In the genomic region with DNA sequence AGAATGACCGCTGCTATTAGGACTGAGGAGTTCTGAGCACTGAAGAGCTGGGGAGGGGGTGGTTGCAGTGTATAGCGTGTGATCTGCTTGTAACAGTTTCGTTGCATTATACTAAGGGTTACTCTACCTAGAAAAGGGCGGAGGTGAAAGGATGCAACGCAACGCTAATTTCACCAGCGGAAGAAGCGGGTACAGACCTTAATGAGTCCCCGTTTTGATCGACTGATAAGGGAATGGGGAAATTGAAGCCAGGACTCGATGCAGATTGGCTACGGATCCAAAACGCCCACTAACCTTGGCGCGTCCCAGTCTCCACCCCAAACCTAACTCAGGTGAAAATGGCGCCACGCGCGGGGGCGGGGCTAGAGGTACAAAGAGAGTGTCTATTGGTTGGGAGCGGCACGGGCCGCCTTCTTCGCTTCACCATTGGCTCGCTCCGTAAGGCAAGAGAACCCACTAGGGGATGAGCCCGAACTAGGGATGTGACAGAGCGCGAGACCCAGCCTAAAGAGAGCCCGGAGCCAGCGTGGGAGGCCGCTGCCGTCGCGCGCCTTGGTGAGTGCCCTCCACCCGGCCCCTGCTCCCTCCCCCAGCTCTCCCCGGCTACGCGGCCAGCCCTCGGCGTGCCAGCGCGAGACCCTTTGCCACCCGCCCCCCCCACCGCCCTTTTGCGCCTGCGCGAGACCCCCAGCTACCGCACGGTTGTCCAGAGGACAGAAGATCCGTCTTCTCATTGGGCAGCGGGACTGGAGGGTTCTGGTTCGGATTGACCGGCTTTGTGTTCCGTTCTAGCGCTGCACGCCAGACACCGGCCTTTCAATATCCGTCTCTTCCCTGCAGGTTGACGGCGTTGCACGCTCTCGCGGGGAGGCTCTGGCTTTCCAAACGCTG, we compare ENCODE assay signal across 8 cellular contexts. TPM values are rescaled to one million over a fixed set of nuclear protein-coding genes. Genes with fewer than 3 reads are reported as not detected.
A peak's percentile ranks its signal among the peaks of the same experiment; 100 is the strongest.
DNase-seq lines count a peak whose midpoint lies in the region; ATAC-seq and TF ChIP-seq lines count a peak whose summit lies in the region.

Gene EBP (plus strand): TSS at position 456 of the 891 bp plus-strand sequence. CDS start 1,964 bp downstream, outside the sequence.

- TF ChIP-seq RAD21 in neural cell (conservative IDR thresholded peaks at IDR 0.05) = no peak

- H3K4me1 ChIP-seq in HAP-1 (peaks cover 13% of the 10 kb centered on the region), MM.1S (ENCODE audit: low read length) (peaks cover 5% of the 10 kb centered on the region; the same call in 1 of the 2 replicates)

- H3K27me3 ChIP-seq in HAP-1 (ENCODE audit: low read depth) = no peaks in the 10 kb centered on the region
- H3K27me3 ChIP-seq in MM.1S (replicated peaks; ENCODE audit: insufficient read depth, low read length) = no peaks in the 10 kb centered on the region
- H3K27me3 ChIP-seq in neural cell (ENCODE audit: insufficient read depth, low read depth, low read length) = no peaks in the 10 kb centered on the region

- in situ Hi-C loops in HAP-1 (cut with MboI; ENCODE audit: low sequenced_read_pairs) = no loop called here

- peaks cover 44% of the 10 kb centered on the region for H3K4me1 Mint-ChIP-seq in stimulated activated naive CD8-positive, alpha-beta T cell treated with anti-CD3 and anti-CD28 coated beads, Interleukin-15, amount 100 ng/mL, for 72 hours

- no peak for TF ChIP-seq EP300 in neural cell (conservative IDR thresholded peaks at IDR 0.05; ENCODE audit: poor library complexity, severe bottlenecking)

- peak within 1 kb of the TSS; percentile 74 for H3K4me2 ChIP-seq in MM.1S (ENCODE audit: low read depth, low read length)
- no peak within 1 kb of the TSS for H3K4me2 ChIP-seq in neural cell (ENCODE audit: low read length)

- DNase-seq in ELR (ENCODE audit: low read depth) (peak; percentile 90), HAP-1 (ENCODE audit: low spot score in 2 of 2) (peak; percentile 97 to 99), MM.1S (peak; percentile 93), SHP77 treated with DMSO at 0.1 percent for 48 hours (lab: John Stamatoyannopoulos, UW) (peak; percentile 86), fibroblast of the conjunctiva (ENCODE audit: low read depth) (peak; percentile 70)
- peak; percentile 92 for DNase-seq in activated effector memory CD4-positive, alpha-beta T cell treated with Interleukin-2 at 50 U/mL for 16 hours
- DNase-seq in stimulated activated naive CD8-positive, alpha-beta T cell treated with anti-CD3 and anti-CD28 coated beads, Interleukin-15, amount 100 ng/mL, for 72 hours = peak; percentile 92 to 97

- peak within 1 kb of the TSS; percentile 73 to 89 for H3K4me3 Mint-ChIP-seq in stimulated activated naive CD8-positive, alpha-beta T cell treated with anti-CD3 and anti-CD28 coated beads, Interleukin-15, amount 100 ng/mL, for 72 hours

- no peaks in the 10 kb centered on the region for H3K9me3 Mint-ChIP-seq in stimulated activated naive CD8-positive, alpha-beta T cell treated with anti-CD3 and anti-CD28 coated beads, Interleukin-15, amount 100 ng/mL, for 72 hours

- H2AFZ ChIP-seq in MM.1S (ENCODE audit: low read length) (peak within 1 kb of the TSS; percentile 64), neural cell (ENCODE audit: low read depth, low read length) (no peak within 1 kb of the TSS)

- H3K36me3 ChIP-seq in HAP-1 (replicated peaks) (peaks cover 38% of the 10 kb centered on the region), MM.1S (replicated peaks; ENCODE audit: insufficient read depth, low read length) (no peaks in the 10 kb centered on the region), neural cell (ENCODE audit: insufficient read depth, low read length) (no peaks in the 10 kb centered on the region)

- peaks cover 4% of the 10 kb centered on the region for H3F3A ChIP-seq in MM.1S (ENCODE audit: insufficient read depth, low read length)
- H3F3A ChIP-seq in neural cell (ENCODE audit: insufficient read depth, low read length, poor library complexity, severe bottlenecking) = no peaks in the 10 kb centered on the region

- TF ChIP-seq CTCF in MM.1S (IDR thresholded peaks at IDR 0.05; ENCODE audit: low read length) (no peak), neural cell (IDR thresholded peaks at IDR 0.05; ENCODE audit: poor library complexity, severe bottlenecking) (no peak)

- peak; percentile 95 for ATAC-seq in stimulated activated naive CD8-positive, alpha-beta T cell treated with anti-CD3 and anti-CD28 coated beads, Interleukin-15, amount 100 ng/mL, for 72 hours

- H3K79me2 ChIP-seq in MM.1S (ENCODE audit: low read length) = peaks cover 25% of the 10 kb centered on the region
- H3K79me2 ChIP-seq in neural cell (replicated peaks; ENCODE audit: insufficient read depth, low read length) = peaks cover 6% of the 10 kb centered on the region

- H3K4me3 ChIP-seq in HAP-1 = peak within 1 kb of the TSS; percentile 65
- peak within 1 kb of the TSS; percentile 76 for H3K4me3 ChIP-seq in MM.1S (ENCODE audit: low read length)
- peak within 1 kb of the TSS; percentile 78 for H3K4me3 ChIP-seq in neural cell (ENCODE audit: low read length)

- H3K9me2 ChIP-seq in MM.1S (replicated peaks; ENCODE audit: insufficient read depth, low read length) = no peaks in the 10 kb centered on the region
- no peaks in the 10 kb centered on the region for H3K9me2 ChIP-seq in neural cell (ENCODE audit: insufficient read depth, low read length)

- H3K27me3 Mint-ChIP-seq in stimulated activated naive CD8-positive, alpha-beta T cell treated with anti-CD3 and anti-CD28 coated beads, Interleukin-15, amount 100 ng/mL, for 72 hours = no peaks in the 10 kb centered on the region

- H4K20me1 ChIP-seq in MM.1S (ENCODE audit: insufficient read depth, low read length) = no peaks in the 10 kb centered on the region
- H4K20me1 ChIP-seq in neural cell (ENCODE audit: insufficient read depth) = no peaks in the 10 kb centered on the region

- H3K9ac ChIP-seq in MM.1S (ENCODE audit: low read length) (peak within 1 kb of the TSS; percentile 75), neural cell (ENCODE audit: low read length) (peak within 1 kb of the TSS; percentile 79)

- peak within 1 kb of the TSS; percentile 98 to 99 for H3K27ac Mint-ChIP-seq in stimulated activated naive CD8-positive, alpha-beta T cell treated with anti-CD3 and anti-CD28 coated beads, Interleukin-15, amount 100 ng/mL, for 72 hours

- H3K9me3 ChIP-seq in HAP-1 (no peaks in the 10 kb centered on the region), MM.1S (replicated peaks; ENCODE audit: insufficient read depth, low read length) (no peaks in the 10 kb centered on the region), neural cell (ENCODE audit: low read length) (no peaks in the 10 kb centered on the region)

- H3K27ac ChIP-seq in MM.1S (ENCODE audit: low read length) (peak within 1 kb of the TSS; percentile 64; the same call in 1 of the 2 replicates), neural cell (ENCODE audit: low read length) (peak within 1 kb of the TSS; percentile 85)

TF ChIP-seq in neural cell, 6 proteins besides CTCF, POLR2A, EP300 and RAD21:
- TF ChIP-seq REST (IDR thresholded peaks at IDR 0.05; ENCODE audit: borderline replicate concordance) (peak; percentile 5), SMC3 (conservative IDR thresholded peaks at IDR 0.05; ENCODE audit: poor library complexity) (no peak), TAF1 (IDR thresholded peaks at IDR 0.05; ENCODE audit: low read depth) (no peak), MXI1 (conservative IDR thresholded peaks at IDR 0.05; ENCODE audit: poor library complexity, severe bottlenecking) (peak; percentile 56), EZH2 (IDR thresholded peaks at IDR 0.05; ENCODE audit: borderline replicate concordance, insufficient read depth, low read length, poor library complexity, severe bottlenecking) (no peak), POLR2AphosphoS5 (IDR thresholded peaks at IDR 0.05) (peak; percentile 85)

RNA-seq across cellular contexts. Expression of gene EBP, which starts in this region (rescaled TPM):
- polyA plus RNA-seq in neural cell = 134 and 143 TPM in 2 replicates
- polyA minus RNA-seq in neural cell = 42.9 and 44.1 TPM in 2 replicates

Comparison
In these comparisons a context has a peak if more than half of its experiments do, and no peak if none do; other contexts are left out.
1. Peak in every context shown above with its lines: DNase-seq, ATAC-seq, H3K4me3 ChIP-seq and H3K27ac ChIP-seq.